In genomic region chrX:23907106-23907495, GRCh38 we compare ENCODE assay signal across 9 cellular contexts. TPM values are rescaled to one million over a fixed set of nuclear protein-coding genes. Genes with fewer than 3 reads are reported as not detected.
DNase-seq lines count a peak whose midpoint lies in the region; ATAC-seq and TF ChIP-seq lines count a peak whose summit lies in the region.
"Had no signal": no experiment of that assay in that cellular context is flagged by ENCODE, and none has a peak within 500 bp of the region (broad histone marks: within the 10 kb centered on the region; RNA-seq: fewer than 3 reads in every experiment).

No MANE protein-coding gene starts in this region.

- H3K36me3 Mint-ChIP-seq in H9 (ENCODE audit: insufficient read depth in 1 of 3, low read depth in 3 of 3): peaks cover 4 to 9% (median 4%) of the 10 kb centered on the region in 3 experiments; a peak in 6 of 7 replicates
- peaks cover 2% of the 10 kb centered on the region for H3K36me3 Mint-ChIP-seq in T-helper 1 cell treated with Interleukin-12 subunit alpha and Interleukin-12 subunit beta and Interleukin-4 antibody, amounts not matched to agents 30 μg/mL and 1 μg/mL, for 36 hours (ENCODE audit: low read depth)

- no peak overlapping the region for H2AK5ac ChIP-seq in H9 (ENCODE audit: insufficient read length, low read length)

- H3K4me3 ChIP-seq in BE2C (ENCODE audit: low read depth, low read length): peak overlapping the region; percentile 68
- H3K4me3 ChIP-seq in psoas muscle: peak overlapping the region; percentile 76

- H3K27me3 ChIP-seq in BE2C (no peaks in the 10 kb centered on the region), H9 (ENCODE audit: insufficient read depth, low read length) (no peaks in the 10 kb centered on the region), foreskin keratinocyte (no peaks in the 10 kb centered on the region), psoas muscle (ENCODE audit: insufficient read depth in 3 of 3, low read length in 2 of 3) (peaks cover 0 to 7% (median 0%) of the 10 kb centered on the region in 3 donors)

- H3K79me2 ChIP-seq in H9 (ENCODE audit: insufficient read depth, low read length): peaks cover 2% of the 10 kb centered on the region; the same call in 1 of the 2 replicates

- H3K9me3 Mint-ChIP-seq in H9: no peaks in the 10 kb centered on the region
- H3K9me3 Mint-ChIP-seq in T-helper 1 cell treated with Interleukin-12 subunit alpha and Interleukin-12 subunit beta and Interleukin-4 antibody, amounts not matched to agents 30 μg/mL and 1 μg/mL, for 36 hours: no peaks in the 10 kb centered on the region

- peaks cover 20 to 24% of the 10 kb centered on the region in 2 experiments for H3K4me1 Mint-ChIP-seq in H9
- H3K4me1 Mint-ChIP-seq in T-helper 1 cell treated with Interleukin-12 subunit alpha and Interleukin-12 subunit beta and Interleukin-4 antibody, amounts not matched to agents 30 μg/mL and 1 μg/mL, for 36 hours (ENCODE audit: low read depth): peaks cover 11% of the 10 kb centered on the region

- no peak overlapping the region for H3K4ac ChIP-seq in H9 (ENCODE audit: low read depth, low read length)

- intact Hi-C loops in psoas muscle (cut with DNase I): loop anchor here (5.0 to 10.0 kb wide), 2 partner anchors 115 to 248 kb away; no protein-coding TSS in a partner anchor

- H3K27me3 Mint-ChIP-seq in H9 (ENCODE audit: low read depth): no peaks in the 10 kb centered on the region; the same call in 1 of the 2 replicates
- no peaks in the 10 kb centered on the region for H3K27me3 Mint-ChIP-seq in T-helper 1 cell treated with Interleukin-12 subunit alpha and Interleukin-12 subunit beta and Interleukin-4 antibody, amounts not matched to agents 30 μg/mL and 1 μg/mL, for 36 hours (ENCODE audit: low read depth)

- TF ChIP-seq CTCF in BE2C (IDR thresholded peaks at IDR 0.05; ENCODE audit: low read depth, low read length) (no peak), H9 (conservative IDR thresholded peaks at IDR 0.05) (no peak), foreskin keratinocyte (conservative IDR thresholded peaks at IDR 0.05) (no peak), psoas muscle (IDR thresholded peaks at IDR 0.05) (no peak)

- no peaks in the 10 kb centered on the region for H3K4me1 ChIP-seq in BE2C
- peaks cover 3% of the 10 kb centered on the region; the same call in 1 of the 2 replicates for H3K4me1 ChIP-seq in H9 (ENCODE audit: insufficient read depth, low read length)
- peaks cover 3% of the 10 kb centered on the region for H3K4me1 ChIP-seq in foreskin keratinocyte
- H3K4me1 ChIP-seq in psoas muscle: peaks cover 3% of the 10 kb centered on the region

- no peak overlapping the region for H4K8ac ChIP-seq in H9 (replicated peaks; ENCODE audit: insufficient read length, low read depth, low read length)

- peak overlapping the region; percentile 87 to 94 for H3K4me3 Mint-ChIP-seq in H9
- peak overlapping the region; percentile 80 for H3K4me3 Mint-ChIP-seq in T-helper 1 cell treated with Interleukin-12 subunit alpha and Interleukin-12 subunit beta and Interleukin-4 antibody, amounts not matched to agents 30 μg/mL and 1 μg/mL, for 36 hours

- H3K36me3 ChIP-seq in BE2C: no peaks in the 10 kb centered on the region
- no peaks in the 10 kb centered on the region for H3K36me3 ChIP-seq in psoas muscle (ENCODE audit: insufficient read depth in 1 of 2, low read depth in 1 of 2)

- no peak overlapping the region for H2BK120ac ChIP-seq in H9 (ENCODE audit: low read depth, low read length, poor library complexity, severe bottlenecking)

- H3K27ac ChIP-seq in H9 (ENCODE audit: insufficient read length, low read depth, low read length): peak overlapping the region; percentile 10
- peak overlapping the region; percentile 3 for H3K27ac ChIP-seq in foreskin keratinocyte
- H3K27ac ChIP-seq in psoas muscle: peak overlapping the region; percentile 82

- no peak overlapping the region for H2BK5ac ChIP-seq in H9 (ENCODE audit: insufficient read length, low read length)

- H4K91ac ChIP-seq in H9 (ENCODE audit: insufficient read length, low read depth, low read length): no peak overlapping the region

- no peak for DNase-seq in BE2C
- no peak for DNase-seq in H9
- no peak for DNase-seq in foreskin keratinocyte
- DNase-seq in psoas muscle: no peak
- DNase-seq in kidney glomerular epithelial cell (lab: John Stamatoyannopoulos, UW): no peak
- no peak for DNase-seq in SKM-1 (lab: John Stamatoyannopoulos, UW; ENCODE audit: unreplicated experiment)
- DNase-seq in UCSD-AML1 (lab: John Stamatoyannopoulos, UW; ENCODE audit: unreplicated experiment): no peak

- peak overlapping the region; percentile 21; the same call in 1 of the 2 replicates for H3K14ac ChIP-seq in H9 (ENCODE audit: insufficient read depth, low read length)

- H4K20me1 ChIP-seq in H9 (ENCODE audit: control insufficient read depth, insufficient read depth, insufficient read length): no peaks in the 10 kb centered on the region

- no peak overlapping the region for H4K5ac ChIP-seq in H9 (ENCODE audit: insufficient read length, low read depth, low read length)

- H3K27ac Mint-ChIP-seq in H9: peak overlapping the region; percentile 95 to 97 (median 97); a peak in 6 of 7 replicates
- H3K27ac Mint-ChIP-seq in T-helper 1 cell treated with Interleukin-12 subunit alpha and Interleukin-12 subunit beta and Interleukin-4 antibody, amounts not matched to agents 30 μg/mL and 1 μg/mL, for 36 hours: peak overlapping the region; percentile 71

- H2AFZ ChIP-seq in H9 (ENCODE audit: low read length): no peak overlapping the region

- H3K18ac ChIP-seq in H9 (ENCODE audit: insufficient read length, low read depth, low read length): peak overlapping the region; percentile 8

- ATAC-seq in foreskin keratinocyte (no peak), psoas muscle (peak; percentile 6 to 26 (median 17))

- no peaks in the 10 kb centered on the region for H3K23me2 ChIP-seq in H9 (ENCODE audit: insufficient read length, low read depth, low read length, poor library complexity, severe bottlenecking)

- peak overlapping the region; percentile 66 for H3K9ac ChIP-seq in H9 (ENCODE audit: extremely low read depth, insufficient read length, low read length)

- WGBS in H9 (ENCODE audit: extremely low coverage, insufficient read length, low lambda C conversion rate): no CpG with 5 or more reads among the region's 12 CpGs
- 1 to 35% (median 2%) methylated on average over 12 of the region's 12 CpGs for WGBS in psoas muscle, 3 donors

- H3K56ac ChIP-seq in H9 (ENCODE audit: insufficient read length, low read depth, low read length): no peak overlapping the region

- H3T11ph ChIP-seq in H9 (ENCODE audit: low read length): no peak overlapping the region

- no peaks in the 10 kb centered on the region for H3K79me1 ChIP-seq in H9 (ENCODE audit: insufficient read depth, low read depth, low read length, poor library complexity, severe bottlenecking)

- H3K4me2 ChIP-seq in H9 (ENCODE audit: insufficient read depth, insufficient read length, low read length): peak overlapping the region; percentile 66

- no peaks in the 10 kb centered on the region for H3K9me3 ChIP-seq in BE2C
- H3K9me3 ChIP-seq in H9 (ENCODE audit: control insufficient read depth, low read depth, low read length): no peaks in the 10 kb centered on the region
- H3K9me3 ChIP-seq in psoas muscle: no peaks in the 10 kb centered on the region

- H2BK20ac ChIP-seq in H9 (ENCODE audit: low read depth, low read length, poor library complexity, severe bottlenecking): no peak overlapping the region

- no peak overlapping the region for H3K23ac ChIP-seq in H9 (ENCODE audit: insufficient read length, low read depth, low read length)

- H2BK12ac ChIP-seq in H9 (ENCODE audit: insufficient read length, low read depth, low read length): no peak overlapping the region

- no peak overlapping the region for H2BK15ac ChIP-seq in H9 (ENCODE audit: low read depth, low read length)

RNA-seq across cellular contexts. Expression of gene APOO, which starts 0.6 kb away (rescaled TPM):
- polyA plus RNA-seq in BE2C (2012; ENCODE audit: insufficient read depth, insufficient read length, low read depth): 21.7 TPM
- 86.9 and 95.3 TPM in 2 replicates for total RNA-seq in H9 (2021)
- 32.7 and 40.9 TPM in 2 replicates for total RNA-seq in foreskin keratinocyte
- 29.3 and 35.4 TPM in 2 replicates for polyA plus RNA-seq in foreskin keratinocyte
- total RNA-seq in psoas muscle: 10 to 100 TPM; 29.7 to 78.5 (median 56.4) TPM
- 10 to 100 TPM; 35.0 to 56.0 (median 43.2) TPM for polyA plus RNA-seq in psoas muscle

RNA-seq across cellular contexts. Expression of gene CXorf58, which starts 0.7 kb away (rescaled TPM):
- not detected for polyA plus RNA-seq in BE2C (2012; ENCODE audit: insufficient read depth, insufficient read length, low read depth)
- total RNA-seq in H9 (2021) (not detected in 2 replicates), foreskin keratinocyte (0.11 TPM in 1 of 2 replicates, not detected in the other), psoas muscle (under 1 TPM in 2 of 4 donors, not detected in 2; 0.17 to 0.50 TPM)
- polyA plus RNA-seq in foreskin keratinocyte (0.04 TPM in 1 of 2 replicates, not detected in the other), psoas muscle (under 1 TPM; 0.08 to 0.26 (median 0.11) TPM)
- total RNA-seq: renal cortical epithelial cell had no signal

Comparison
In these comparisons a context has a peak if more than half of its experiments do, and no peak if none do; other contexts are left out.
1. H3K27ac ChIP-seq: peak in every context shown above with its lines; median percentile 82 in psoas muscle; 10 in H9; 3 in foreskin keratinocyte.